8 cellular contexts compared by ENCODE assay signal in the genomic region with DNA sequence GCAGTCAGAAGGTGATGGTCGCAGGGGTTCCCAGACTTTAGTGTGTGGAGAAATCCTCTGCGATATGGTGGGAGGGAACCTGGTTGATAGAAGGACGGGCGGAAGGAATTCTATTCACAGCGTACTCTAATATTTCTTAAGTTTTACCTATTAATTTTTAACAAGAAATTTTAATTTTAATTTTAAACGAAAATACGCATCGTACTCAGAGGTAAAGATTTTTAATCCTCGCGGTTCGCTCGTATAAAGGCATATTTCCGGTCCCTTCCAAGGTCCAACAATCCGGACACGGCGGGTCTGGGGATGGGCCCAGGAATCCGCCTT. TPM values are rescaled to one million over a fixed set of nuclear protein-coding genes. Genes with fewer than 3 reads are reported as not detected.
DNase-seq lines count a peak whose midpoint lies in the region; ATAC-seq and TF ChIP-seq lines count a peak whose summit lies in the region.

No MANE protein-coding gene starts in this region.

- intact Hi-C loops in activated CD4-positive, alpha-beta T cell treated with anti-CD3 and anti-CD28 coated beads, Interleukin-2, amount 10 ng/mL, durations not matched to agents 24 days and 14 days (cut with micrococcal nuclease), result no loop called here
- intact Hi-C loops in testis (cut with DNase I; ENCODE audit: low total_unique reads), result loop anchor here (10.0 kb wide), 1 partner anchor 58 kb away; no protein-coding TSS in a partner anchor

- ATAC-seq in activated naive CD8-positive, alpha-beta T cell treated with anti-CD3 and anti-CD28 coated beads, Interleukin-2, amount 10 ng/mL, durations not matched to agents 7 days and 5 days (ENCODE audit: low read depth), result no peak
- no peak for ATAC-seq in HG02588 (IDR thresholded peaks at IDR 0.05; ENCODE audit: unreplicated experiment)

- H3K4me1 ChIP-seq in testis, result peaks cover 31% of the 10 kb centered on the region

- peak overlapping the region; percentile 87 to 88 for H3K4me3 ChIP-seq in testis

- POLR2A ChIA-PET in activated naive CD8-positive, alpha-beta T cell treated with anti-CD3 and anti-CD28 coated beads, Interleukin-2, amount 10 ng/mL, durations not matched to agents 7 days and 5 days (lab: Charles Lee), result interaction anchor here (0.6 to 2.0 kb wide), 4 partner anchors 29 to 47 kb away, joined by 3 to 7 read pairs (median 4); no protein-coding TSS in a partner anchor

- peaks cover 10% of the 10 kb centered on the region for H3K27me3 Mint-ChIP-seq in activated CD4-positive, alpha-beta T cell treated with anti-CD3 and anti-CD28 coated beads, Interleukin-2, amount 10 ng/mL, durations not matched to agents 24 days and 14 days
- H3K27me3 Mint-ChIP-seq in activated naive CD8-positive, alpha-beta T cell treated with anti-CD3 and anti-CD28 coated beads, Interleukin-2, amount 10 ng/mL, durations not matched to agents 7 days and 5 days, result peaks cover 7% of the 10 kb centered on the region

- TF ChIP-seq CTCF in testis (IDR thresholded peaks at IDR 0.05), result no peak

- H3K9me3 Mint-ChIP-seq in activated CD4-positive, alpha-beta T cell treated with anti-CD3 and anti-CD28 coated beads, Interleukin-2, amount 10 ng/mL, durations not matched to agents 24 days and 14 days, result no peaks in the 10 kb centered on the region
- no peaks in the 10 kb centered on the region for H3K9me3 Mint-ChIP-seq in activated naive CD8-positive, alpha-beta T cell treated with anti-CD3 and anti-CD28 coated beads, Interleukin-2, amount 10 ng/mL, durations not matched to agents 7 days and 5 days

- DNase-seq in activated CD4-positive, alpha-beta T cell treated with anti-CD3 and anti-CD28 coated beads, Interleukin-2, amount 10 ng/mL, durations not matched to agents 24 days and 14 days, result no peak
- DNase-seq in activated CD4-positive, alpha-beta T cell treated with anti-CD3 and anti-CD28 coated beads, Interleukin-2, amount 50 U/mL, for 4 hours, result no peak
- no peak for DNase-seq in activated naive CD8-positive, alpha-beta T cell treated with anti-CD3 and anti-CD28 coated beads, Interleukin-2, amount 10 ng/mL, durations not matched to agents 7 days and 5 days
- DNase-seq in testis, result no peak
- no peak for DNase-seq in central memory CD4-positive, alpha-beta T cell
- DNase-seq in SK-N-DZ (ENCODE audit: low spot score), result no peak

- no peaks in the 10 kb centered on the region for H3K36me3 Mint-ChIP-seq in activated CD4-positive, alpha-beta T cell treated with anti-CD3 and anti-CD28 coated beads, Interleukin-2, amount 10 ng/mL, durations not matched to agents 24 days and 14 days (ENCODE audit: low read depth)
- no peaks in the 10 kb centered on the region for H3K36me3 Mint-ChIP-seq in activated naive CD8-positive, alpha-beta T cell treated with anti-CD3 and anti-CD28 coated beads, Interleukin-2, amount 10 ng/mL, durations not matched to agents 7 days and 5 days

- H3K27ac ChIP-seq in layer of hippocampus (ENCODE audit: low read depth, low read length) (peak overlapping the region; percentile 89), testis (peak overlapping the region in 1 of 2 donors; percentile 83)

- no peaks in the 10 kb centered on the region for H3K9me3 ChIP-seq in testis

- TF ChIP-seq POLR2A in testis (IDR thresholded peaks at IDR 0.05), result no peak

- H3K27me3 ChIP-seq in layer of hippocampus (ENCODE audit: control insufficient read depth, insufficient read depth, low read length) (no peaks in the 10 kb centered on the region), testis (no peaks in the 10 kb centered on the region)

- peak overlapping the region; percentile 79 for H3K4me3 Mint-ChIP-seq in activated CD4-positive, alpha-beta T cell treated with anti-CD3 and anti-CD28 coated beads, Interleukin-2, amount 10 ng/mL, durations not matched to agents 24 days and 14 days
- H3K4me3 Mint-ChIP-seq in activated naive CD8-positive, alpha-beta T cell treated with anti-CD3 and anti-CD28 coated beads, Interleukin-2, amount 10 ng/mL, durations not matched to agents 7 days and 5 days, result peak overlapping the region; percentile 81

- WGBS in testis, 2 donors, result 9% methylated on average over 17 of the region's 17 CpGs

- peak overlapping the region; percentile 59 for H3K27ac Mint-ChIP-seq in activated CD4-positive, alpha-beta T cell treated with anti-CD3 and anti-CD28 coated beads, Interleukin-2, amount 10 ng/mL, durations not matched to agents 24 days and 14 days
- peak overlapping the region; percentile 72 for H3K27ac Mint-ChIP-seq in activated naive CD8-positive, alpha-beta T cell treated with anti-CD3 and anti-CD28 coated beads, Interleukin-2, amount 10 ng/mL, durations not matched to agents 7 days and 5 days

- H3K4me1 Mint-ChIP-seq in activated CD4-positive, alpha-beta T cell treated with anti-CD3 and anti-CD28 coated beads, Interleukin-2, amount 10 ng/mL, durations not matched to agents 24 days and 14 days, result peaks cover 37% of the 10 kb centered on the region
- peaks cover 29% of the 10 kb centered on the region for H3K4me1 Mint-ChIP-seq in activated naive CD8-positive, alpha-beta T cell treated with anti-CD3 and anti-CD28 coated beads, Interleukin-2, amount 10 ng/mL, durations not matched to agents 7 days and 5 days

- H3K36me3 ChIP-seq in testis (ENCODE audit: low read depth, missing control alignments), result no peaks in the 10 kb centered on the region

RNA-seq across cellular contexts. Expression of gene SLC48A1, which starts 0.3 kb away (rescaled TPM):
- total RNA-seq in activated CD4-positive, alpha-beta T cell treated with anti-CD3 and anti-CD28 coated beads, Interleukin-2, amount 10 ng/mL, durations not matched to agents 24 days and 14 days, result 10.7 and 12.3 TPM in 2 replicates
- total RNA-seq in activated naive CD8-positive, alpha-beta T cell treated with anti-CD3 and anti-CD28 coated beads, Interleukin-2, amount 10 ng/mL, durations not matched to agents 7 days and 5 days, result 10 to 100 TPM; 13.4 to 13.9 TPM
- total RNA-seq in testis, result 10 to 100 TPM; 25.5 to 32.0 TPM
- 21.0 TPM for polyA plus RNA-seq in testis (ENCODE audit: insufficient read depth, low read depth, low replicate concordance)
- polyA plus RNA-seq in SK-N-DZ (2014; cell fraction: cytosol; rRNA removed), result 10.2 and 10.8 TPM in 2 replicates
- 5.3 and 5.7 TPM in 2 replicates for polyA plus RNA-seq in SK-N-DZ (2014; cell fraction: nucleus; rRNA removed)

RNA-seq across cellular contexts. Expression of gene RAPGEF3, which starts 14.0 kb away (rescaled TPM):
- total RNA-seq in activated CD4-positive, alpha-beta T cell treated with anti-CD3 and anti-CD28 coated beads, Interleukin-2, amount 10 ng/mL, durations not matched to agents 24 days and 14 days, result 3.6 and 4.5 TPM in 2 replicates
- 1 to 10 TPM in 1 of 2 experiments, under 1 TPM in 1; 0.94 to 1.1 TPM for total RNA-seq in activated naive CD8-positive, alpha-beta T cell treated with anti-CD3 and anti-CD28 coated beads, Interleukin-2, amount 10 ng/mL, durations not matched to agents 7 days and 5 days
- total RNA-seq in testis, result 10 to 100 TPM; 24.6 to 30.2 TPM
- polyA plus RNA-seq in testis (ENCODE audit: insufficient read depth, low read depth, low replicate concordance), result 13.9 TPM
- 1.3 and 4.6 TPM in 2 replicates for polyA plus RNA-seq in SK-N-DZ (2014; cell fraction: cytosol; rRNA removed)
- 1.6 and 2.8 TPM in 2 replicates for polyA plus RNA-seq in SK-N-DZ (2014; cell fraction: nucleus; rRNA removed)

RNA-seq across cellular contexts. Expression of gene HDAC7, which starts 47.0 kb away (rescaled TPM):
- total RNA-seq in activated CD4-positive, alpha-beta T cell treated with anti-CD3 and anti-CD28 coated beads, Interleukin-2, amount 10 ng/mL, durations not matched to agents 24 days and 14 days, result 405 and 419 TPM in 2 replicates
- 100 to 1,000 TPM; 200 to 215 TPM for total RNA-seq in activated naive CD8-positive, alpha-beta T cell treated with anti-CD3 and anti-CD28 coated beads, Interleukin-2, amount 10 ng/mL, durations not matched to agents 7 days and 5 days
- total RNA-seq in testis, result 10 to 100 TPM; 39.9 to 70.0 TPM
- 28.2 TPM for polyA plus RNA-seq in testis (ENCODE audit: insufficient read depth, low read depth, low replicate concordance)
- 14.4 TPM in 2 replicates for polyA plus RNA-seq in SK-N-DZ (2014; cell fraction: cytosol; rRNA removed)
- polyA plus RNA-seq in SK-N-DZ (2014; cell fraction: nucleus; rRNA removed), result 45.6 and 46.2 TPM in 2 replicates

RNA-seq across cellular contexts. Expression of gene ENDOU, which starts 47.4 kb away (rescaled TPM):
- total RNA-seq in activated CD4-positive, alpha-beta T cell treated with anti-CD3 and anti-CD28 coated beads, Interleukin-2, amount 10 ng/mL, durations not matched to agents 24 days and 14 days, result 0.09 TPM in 1 of 2 replicates, not detected in the other
- under 1 TPM in 1 of 2 experiments, not detected in 1; 0.30 TPM for total RNA-seq in activated naive CD8-positive, alpha-beta T cell treated with anti-CD3 and anti-CD28 coated beads, Interleukin-2, amount 10 ng/mL, durations not matched to agents 7 days and 5 days
- under 1 TPM; 0.16 to 0.43 TPM for total RNA-seq in testis
- polyA plus RNA-seq in testis (ENCODE audit: insufficient read depth, low read depth, low replicate concordance), result 0.21 TPM
- 0.05 TPM in 1 of 2 replicates, not detected in the other for polyA plus RNA-seq in SK-N-DZ (2014; cell fraction: cytosol; rRNA removed)
- polyA plus RNA-seq in SK-N-DZ (2014; cell fraction: nucleus; rRNA removed), result not detected in 2 replicates
